In the genomic region with DNA sequence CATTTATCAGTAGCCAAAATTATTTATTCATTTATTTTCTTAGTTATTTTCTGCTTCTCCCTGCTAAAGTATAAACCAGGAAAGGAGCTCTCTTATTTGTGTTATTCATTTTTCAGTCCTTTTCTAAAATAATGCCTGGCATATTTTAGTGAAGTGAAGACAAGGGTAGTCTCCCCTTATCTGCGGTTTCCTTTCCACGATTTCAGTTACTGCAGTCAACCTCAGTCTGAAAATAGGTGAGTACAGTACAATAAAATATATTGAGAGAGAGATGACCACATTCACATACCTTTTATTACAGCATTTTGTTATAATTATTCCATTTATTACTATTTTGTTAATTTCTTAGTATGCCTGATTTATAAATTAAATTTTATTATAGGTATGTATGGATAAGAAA, we compare ENCODE assay signal across 32 cellular contexts. TPM values are rescaled to one million over a fixed set of nuclear protein-coding genes. Genes with fewer than 3 reads are reported as not detected.
"Had no signal": no experiment of that assay in that cellular context is flagged by ENCODE, and none has a peak within 500 bp of the region (broad histone marks: within the 10 kb centered on the region; RNA-seq: fewer than 3 reads in every experiment).

No MANE protein-coding gene starts in this region.

- H3K4me2 ChIP-seq: KMS-11, PC-9 had no signal

- H3K9ac ChIP-seq: KMS-11 had no signal

- H3K27ac ChIP-seq: KMS-11, PC-9, RWPE1, SJCRH30, SK-N-MC had no signal

- H2AFZ ChIP-seq: PC-9 had no signal

- H3K36me3 ChIP-seq: SJCRH30 had no signal

- H3K9me3 ChIP-seq: SJCRH30 had no signal

- ATAC-seq: Panc1, Right ventricle myocardium inferior, SK-N-SH treated with all-trans-retinoic acid at 6 μM for 48 hours had no signal

- H3K4me3 ChIP-seq: PC-9, SJCRH30, SK-N-MC had no signal

- H3K4me1 ChIP-seq: SJCRH30 had no signal

- DNase-seq: Karpas-422, NCI-H1048, NCI-H1092 treated with DMSO at 0.1 percent for 48 hours, NCI-H1105 treated with DMSO at 0.1 percent for 48 hours, NCI-H1417, NCI-H1436, NCI-H146, NCI-H1694, NCI-H187, NCI-H1930, NCI-H2029 treated with DMSO at 0.1 percent for 48 hours, NCI-H2081 treated with DMSO at 0.1 percent for 48 hours, NCI-H2107, NCI-H2171, NCI-H226, NCI-H446 treated with DMSO at 0.1 percent for 48 hours, NCI-H510A, NCI-H524, NCI-H526, NCI-H748 treated with DMSO at 0.1 percent for 48 hours, NCI-H82, PC-9, SHP77, SIG-M5, SJCRH30 had no signal

- H3K27me3 ChIP-seq: SJCRH30 had no signal

RNA-seq across cellular contexts. Expression of a gene that starts 57.6 kb away (rescaled TPM):
- total RNA-seq: MCF 10A had no signal
